6 cellular contexts compared by ENCODE assay signal in the genomic region with DNA sequence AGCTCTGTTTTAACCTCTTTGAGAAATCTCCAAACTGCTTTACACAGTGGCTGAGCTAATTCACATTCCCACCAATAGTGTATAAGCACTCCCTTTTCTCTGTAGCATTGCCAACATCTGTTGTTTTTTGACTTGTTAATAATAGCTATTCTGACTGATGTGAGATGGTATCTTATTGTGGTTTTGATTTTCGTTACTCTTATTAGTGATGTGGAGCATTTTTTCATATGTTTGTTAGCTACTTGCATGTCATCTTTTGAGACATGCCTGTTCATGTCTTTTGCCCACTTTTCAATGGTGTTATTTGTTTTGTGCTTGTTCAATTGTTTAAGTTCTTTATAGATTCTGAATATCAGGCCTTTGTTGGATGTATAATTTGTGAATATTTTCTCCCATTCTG.
"Had no signal": no experiment of that assay in that cellular context is flagged by ENCODE, and none has a peak within 500 bp of the region (broad histone marks: within the 10 kb centered on the region; RNA-seq: fewer than 3 reads in every experiment).

No MANE protein-coding gene starts in this region.

- H3K4me3 ChIP-seq: GM23248 had no signal

- H3K9ac ChIP-seq: GM23248 had no signal

- DNase-seq: GM23248, GOT3, H9, HCEC 1CT, IMR-90 had no signal

- H3K27ac Mint-ChIP-seq: H9 had no signal

- H3K4me3 Mint-ChIP-seq: H9 had no signal

- FAIRE-seq: HTR-8/SVneo had no signal

- H3K27ac ChIP-seq: GM23248 had no signal

- H2AFZ ChIP-seq: GM23248 had no signal
